Comparison of ENCODE assay signal across 14 cellular contexts in genomic region chr9:86902606-86903460, GRCh38. TPM values are rescaled to one million over a fixed set of nuclear protein-coding genes. Genes with fewer than 3 reads are reported as not detected.
DNase-seq lines count a peak whose midpoint lies in the region; ATAC-seq and TF ChIP-seq lines count a peak whose summit lies in the region.
"Had no signal": no experiment of that assay in that cellular context is flagged by ENCODE, and none has a peak within 500 bp of the region (broad histone marks: within the 10 kb centered on the region; RNA-seq: fewer than 3 reads in every experiment).

No MANE protein-coding gene starts in this region.

- peaks cover 26% of the 10 kb centered on the region for H3K4me1 Mint-ChIP-seq in type B pancreatic cell (ENCODE audit: unreplicated experiment)

- peaks cover 11% of the 10 kb centered on the region for H3K9me3 Mint-ChIP-seq in type B pancreatic cell
- no peaks in the 10 kb centered on the region for H3K9me3 Mint-ChIP-seq in activated naive CD4-positive, alpha-beta T cell treated with anti-CD3 and anti-CD28 coated beads, Interleukin-2, amount 50 U/mL, for 72 hours
- H3K9me3 Mint-ChIP-seq: activated T-cell treated with anti-CD3 and anti-CD28 coated beads, Interleukin-2, amount 50 U/mL, for 24 hours had no signal

- H3K4me2 ChIP-seq in neural cell (ENCODE audit: low read length) = no peak overlapping the region

- H3K36me3 ChIP-seq in heart left ventricle (no peaks in the 10 kb centered on the region), neural cell (ENCODE audit: insufficient read depth, low read length) (no peaks in the 10 kb centered on the region)
- H3K36me3 ChIP-seq: WERI-Rb-1 had no signal

- H3K27me3 ChIP-seq in heart left ventricle (peaks cover 0 to 43% (median 11%) of the 10 kb centered on the region in 9 donors), neural cell (ENCODE audit: insufficient read depth, low read depth, low read length) (no peaks in the 10 kb centered on the region)
- H3K27me3 ChIP-seq: body of pancreas had no signal

- peak overlapping the region; percentile 86 for H3K4me3 Mint-ChIP-seq in type B pancreatic cell
- H3K4me3 Mint-ChIP-seq: activated T-cell treated with anti-CD3 and anti-CD28 coated beads, Interleukin-2, amount 50 U/mL, for 24 hours had no signal

- DNase-seq in heart left ventricle = no peak
- no peak for DNase-seq in Right ventricle myocardium inferior (ENCODE audit: missing footprints)
- peak; percentile 19 for DNase-seq in foreskin melanocyte
- DNase-seq in type B pancreatic cell (ENCODE audit: extremely low spot score, unreplicated experiment) = no peak
- no peak for DNase-seq in A172 (ENCODE audit: low spot score)
- DNase-seq in activated naive CD4-positive, alpha-beta T cell treated with anti-CD3 and anti-CD28 coated beads, Interleukin-2, amount 50 U/mL, for 72 hours (ENCODE audit: low spot score in 2 of 2) = no peak
- DNase-seq: activated T-cell treated with anti-CD3 and anti-CD28 coated beads, Interleukin-2, amount 50 U/mL, for 24 hours; body of pancreas; left cardiac atrium; NCI-H69; WERI-Rb-1 had no signal

- H3K9me3 ChIP-seq in heart left ventricle = peaks cover 0 to 14% (median 1%) of the 10 kb centered on the region in 12 donors
- peaks cover 3% of the 10 kb centered on the region for H3K9me3 ChIP-seq in neural cell (ENCODE audit: low read length)
- H3K9me3 ChIP-seq: body of pancreas had no signal

- no peak overlapping the region for H3K9ac ChIP-seq in neural cell (ENCODE audit: low read length)

- H3K27me3 Mint-ChIP-seq in type B pancreatic cell = peaks cover 45% of the 10 kb centered on the region

- 12 to 17% (median 15%) methylated on average over 35 of the region's 35 CpGs for WGBS in heart left ventricle, 4 donors

- H3K27ac Mint-ChIP-seq in type B pancreatic cell = peak overlapping the region; percentile 81
- H3K27ac Mint-ChIP-seq in activated naive CD4-positive, alpha-beta T cell treated with anti-CD3 and anti-CD28 coated beads, Interleukin-2, amount 50 U/mL, for 72 hours = no peak overlapping the region
- H3K27ac Mint-ChIP-seq: activated T-cell treated with anti-CD3 and anti-CD28 coated beads, Interleukin-2, amount 50 U/mL, for 24 hours had no signal

- peak overlapping the region in 8 of 12 donors; percentile 21 to 43 (median 24) for H3K4me3 ChIP-seq in heart left ventricle
- H3K4me3 ChIP-seq in neural cell (ENCODE audit: low read length) = peak overlapping the region; percentile 33
- H3K4me3 ChIP-seq: body of pancreas had no signal

- H2AFZ ChIP-seq in neural cell (ENCODE audit: low read depth, low read length) = peak overlapping the region; percentile 9

- no peaks in the 10 kb centered on the region for H3K36me3 Mint-ChIP-seq in type B pancreatic cell
- H3K36me3 Mint-ChIP-seq in activated naive CD4-positive, alpha-beta T cell treated with anti-CD3 and anti-CD28 coated beads, Interleukin-2, amount 50 U/mL, for 72 hours = peaks cover 0 to 4% of the 10 kb centered on the region in 2 donors

- no peak for TF ChIP-seq CTCF in heart left ventricle (IDR thresholded peaks at IDR 0.05)
- TF ChIP-seq CTCF in neural cell (IDR thresholded peaks at IDR 0.05; ENCODE audit: poor library complexity, severe bottlenecking) = no peak
- no peak for TF ChIP-seq CTCF in type B pancreatic cell (conservative IDR thresholded peaks at IDR 0.05)

- intact Hi-C loops in heart left ventricle (cut with DNase I) (no loop called here), Right ventricle myocardium inferior (cut with DNase I) (no loop called here)

- no peaks in the 10 kb centered on the region for H3K9me2 ChIP-seq in neural cell (ENCODE audit: insufficient read depth, low read length)

- no peak overlapping the region for H3K27ac ChIP-seq in heart left ventricle
- H3K27ac ChIP-seq in neural cell (ENCODE audit: low read length) = no peak overlapping the region
- H3K27ac ChIP-seq: body of pancreas, WERI-Rb-1 had no signal

- H4K20me1 ChIP-seq in neural cell (ENCODE audit: insufficient read depth) = no peaks in the 10 kb centered on the region

- ATAC-seq in heart left ventricle = no peak
- no peak for ATAC-seq in Right ventricle myocardium inferior
- ATAC-seq in HG03460 (IDR thresholded peaks at IDR 0.05; ENCODE audit: unreplicated experiment) = no peak
- ATAC-seq in activated naive CD4-positive, alpha-beta T cell treated with anti-CD3 and anti-CD28 coated beads, Interleukin-2, amount 50 U/mL, for 72 hours = no peak
- ATAC-seq: body of pancreas, HepG2 had no signal

- no peak for TF ChIP-seq POLR2A in heart left ventricle (IDR thresholded peaks at IDR 0.05)

- no peak for TF ChIP-seq EP300 in neural cell (conservative IDR thresholded peaks at IDR 0.05; ENCODE audit: poor library complexity, severe bottlenecking)

- TF ChIP-seq RAD21 in neural cell (conservative IDR thresholded peaks at IDR 0.05) = no peak

- H3F3A ChIP-seq in neural cell (ENCODE audit: insufficient read depth, low read length, poor library complexity, severe bottlenecking) = no peaks in the 10 kb centered on the region

- no peaks in the 10 kb centered on the region for H3K79me2 ChIP-seq in neural cell (replicated peaks; ENCODE audit: insufficient read depth, low read length)

- H3K4me1 ChIP-seq in heart left ventricle = peaks cover 0 to 7% (median 0%) of the 10 kb centered on the region in 12 donors

TF ChIP-seq in neural cell, 6 proteins besides CTCF, POLR2A, EP300 and RAD21:
- TF ChIP-seq MXI1 (conservative IDR thresholded peaks at IDR 0.05; ENCODE audit: poor library complexity, severe bottlenecking) (no peak), POLR2AphosphoS5 (IDR thresholded peaks at IDR 0.05) (no peak), EZH2 (IDR thresholded peaks at IDR 0.05; ENCODE audit: borderline replicate concordance, insufficient read depth, low read length, poor library complexity, severe bottlenecking) (no peak)

RNA-seq across cellular contexts. Expression of gene GAS1, which starts 44.5 kb away (rescaled TPM):
- total RNA-seq in heart left ventricle (10 to 100 TPM in 4 of 9 donors, 1 to 10 TPM in 5; 3.3 to 55.7 (median 7.3) TPM), Right ventricle myocardium inferior (22.3 TPM), type B pancreatic cell (ENCODE audit: low replicate concordance) (16.0 and 120 TPM in 2 replicates)
- polyA plus RNA-seq in heart left ventricle (1 to 10 TPM; 5.5 to 5.9 TPM), neural cell (1.4 and 1.6 TPM in 2 replicates)
- polyA minus RNA-seq in neural cell = 7.8 and 8.0 TPM in 2 replicates
- total RNA-seq in A172 (2014; rRNA removed; shearing (Covaris generic)) = 1.3 and 1.7 TPM in 2 replicates
- total RNA-seq in activated naive CD4-positive, alpha-beta T cell treated with anti-CD3 and anti-CD28 coated beads, Interleukin-2, amount 50 U/mL, for 72 hours = under 1 TPM in 1 of 2 donors, not detected in 1; 0.14 TPM
- total RNA-seq: HepG2 had no signal
- polyA plus RNA-seq: HepG2 had no signal
